In genomic region chr3:185696039-185696438, GRCh38 we compare ENCODE assay signal across 18 cellular contexts.
DNase-seq lines count a peak whose midpoint lies in the region; ATAC-seq and TF ChIP-seq lines count a peak whose summit lies in the region.
"Had no signal": no experiment of that assay in that cellular context is flagged by ENCODE, and none has a peak within 500 bp of the region (broad histone marks: within the 10 kb centered on the region; RNA-seq: fewer than 3 reads in every experiment).

No MANE protein-coding gene starts in this region.

- ATAC-seq in HG02571 (IDR thresholded peaks at IDR 0.05; ENCODE audit: unreplicated experiment) (no peak), HG02970 (IDR thresholded peaks at IDR 0.05; ENCODE audit: low FRiP score, unreplicated experiment) (no peak)
- ATAC-seq: K562, T-cell had no signal

- H3K4me1 ChIP-seq in A673 (ENCODE audit: insufficient read depth, low read length, poor library complexity, severe bottlenecking) = peaks cover 36% of the 10 kb centered on the region
- no peaks in the 10 kb centered on the region for H3K4me1 ChIP-seq in hepatocyte (ENCODE audit: insufficient read depth)
- H3K4me1 ChIP-seq: SJCRH30 had no signal

- H3K4me3 ChIP-seq in A673 (ENCODE audit: low read depth, low read length, poor library complexity, severe bottlenecking) (no peak overlapping the region), hepatocyte (no peak overlapping the region)
- H3K4me3 ChIP-seq: K562, SJCRH30 had no signal

- peaks cover 95% of the 10 kb centered on the region for H3K79me2 ChIP-seq in hepatocyte

- TF ChIP-seq CTCF in A673 (conservative IDR thresholded peaks at IDR 0.05; ENCODE audit: low read depth, low read length) (no peak), hepatocyte (IDR thresholded peaks at IDR 0.05; ENCODE audit: poor library complexity) (no peak)

- peaks cover 70% of the 10 kb centered on the region for H4K20me1 ChIP-seq in hepatocyte (ENCODE audit: insufficient read depth, poor library complexity, severe bottlenecking)

- H3K36me3 ChIP-seq in A673 (ENCODE audit: insufficient read depth, low read length, poor library complexity, severe bottlenecking) (peaks cover 14% of the 10 kb centered on the region), hepatocyte (replicated peaks; ENCODE audit: insufficient read depth, low read depth) (no peaks in the 10 kb centered on the region)

- 76% methylated on average over 6 of the region's 6 CpGs for whole genome bisulfite sequencing in hepatocyte (ENCODE audit: low lambda C conversion rate, missing lambda C conversion rate)

- H3K4me2 ChIP-seq in hepatocyte = no peak overlapping the region

- H2AFZ ChIP-seq in hepatocyte = no peak overlapping the region

- no TSS peak for BruUV-seq in A673 (replicated peaks; lab: Mats Ljungman, UMichigan)

- POLR2A ChIA-PET in A673 (lab: Charles Lee; ENCODE audit: low non-redundant PET) = no interaction called here

- intact Hi-C loops in A673 (cut with micrococcal nuclease; ENCODE audit: unreplicated experiment) = no loop called here

- H3K27me3 ChIP-seq in A673 (replicated peaks; ENCODE audit: insufficient read depth, low read depth, low read length, poor library complexity) (no peaks in the 10 kb centered on the region), hepatocyte (no peaks in the 10 kb centered on the region)
- H3K27me3 ChIP-seq: SJCRH30 had no signal

- H3K9me3 ChIP-seq in A673 (ENCODE audit: low read depth, low read length, poor library complexity, severe bottlenecking) = no peaks in the 10 kb centered on the region
- H3K9me3 ChIP-seq in hepatocyte (ENCODE audit: low read depth) = no peaks in the 10 kb centered on the region
- H3K9me3 ChIP-seq: SJCRH30 had no signal

- CTCF ChIA-PET in A673 (lab: Charles Lee) = interaction anchor here (0.5 to 1.1 kb wide), 2 partner anchors 184 to 287 kb away, joined by 3 to 4 read pairs; no protein-coding TSS in a partner anchor

- DNase-seq in A673 (ENCODE audit: low spot score) = peak; percentile 86
- peak; percentile 80 to 96 for DNase-seq in NCI-H524 (lab: John Stamatoyannopoulos, UW)
- peak; percentile 91 for DNase-seq in SK-N-DZ (ENCODE audit: low spot score)
- no peak for DNase-seq in hepatocyte (ENCODE audit: low spot score)
- no peak for DNase-seq in NOMO-1 treated with DMSO at 0.1 percent for 48 hours (lab: John Stamatoyannopoulos, UW; ENCODE audit: unreplicated experiment)
- no peak for DNase-seq in NCI-H345 treated with DMSO at 0.1 percent for 48 hours (lab: John Stamatoyannopoulos, UW; ENCODE audit: unreplicated experiment)
- DNase-seq: DMS79, NCI-H1048, NCI-H1436 treated with DMSO at 0.1 percent for 48 hours, NCI-H2081, NCI-H526, RPMI8226, T-cell had no signal

- H3K27ac ChIP-seq in A673 (ENCODE audit: low read depth, low read length, poor library complexity, severe bottlenecking) (no peak overlapping the region), hepatocyte (peak overlapping the region; percentile 30)
- H3K27ac ChIP-seq: C4-2B, SJCRH30 had no signal

- no peaks in the 10 kb centered on the region for H3K9me2 ChIP-seq in hepatocyte (replicated peaks; ENCODE audit: insufficient read depth)

Comparison
In these comparisons a context has a peak if more than half of its experiments do, and no peak if none do; other contexts are left out.
1. DNase-seq: peak in A673 (single experiment), NCI-H524 (2 of 2) and SK-N-DZ (single experiment); none in hepatocyte (single experiment), NOMO-1 treated with DMSO at 0.1 percent for 48 hours (single experiment) and NCI-H345 treated with DMSO at 0.1 percent for 48 hours (single experiment).